Comparison of ENCODE assay signal across 14 cellular contexts in the genomic region with DNA sequence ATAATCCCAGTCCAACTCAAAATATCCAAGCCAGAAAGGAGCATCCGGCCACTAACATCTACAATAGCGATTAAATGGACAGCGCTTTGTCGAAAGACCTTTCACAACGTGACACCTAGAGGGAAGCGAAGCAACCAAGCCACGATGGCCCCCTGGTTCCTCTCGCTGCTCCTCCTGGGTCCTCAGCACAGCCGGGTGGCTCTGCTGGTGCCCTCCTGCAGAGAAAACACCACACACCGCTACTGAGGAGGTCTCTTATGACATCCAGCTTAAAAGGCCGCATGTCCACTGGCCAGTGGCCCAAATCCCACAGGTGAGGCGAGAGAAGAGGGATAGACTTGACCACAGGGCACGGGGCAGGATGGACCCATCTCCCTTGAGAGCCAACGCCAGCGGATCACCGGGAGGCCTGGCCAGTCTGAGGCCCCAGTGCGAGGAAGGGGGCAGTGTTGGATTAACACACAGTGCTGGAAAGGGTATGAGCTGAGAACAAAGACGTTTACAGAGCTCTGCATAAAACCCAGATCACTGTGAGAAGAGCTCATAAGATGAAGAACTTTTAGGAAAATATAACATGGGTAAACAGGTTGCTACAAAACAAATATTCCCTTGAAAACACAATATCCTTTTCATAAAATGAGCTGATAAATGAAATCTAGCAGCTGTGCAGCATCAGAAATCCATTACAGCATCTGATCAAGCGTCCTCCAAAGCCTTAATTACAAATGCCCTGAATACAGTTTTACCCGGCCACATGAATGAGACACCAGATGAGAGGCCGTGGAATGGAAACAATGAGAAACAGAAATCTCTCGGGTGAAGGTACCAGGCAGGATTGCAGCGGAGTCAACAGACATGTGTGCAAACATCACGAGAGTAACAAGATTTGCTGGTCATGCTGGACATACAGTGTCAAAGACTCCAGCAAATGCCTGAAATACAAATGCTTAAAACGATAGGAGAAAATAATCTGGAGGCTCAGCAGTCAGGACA.
A peak's percentile ranks its signal among the peaks of the same experiment; 100 is the strongest.
DNase-seq lines count a peak whose midpoint lies in the region; TF ChIP-seq lines count a peak whose summit lies in the region.
"Had no signal": no experiment of that assay in that cellular context is flagged by ENCODE, and none has a peak within 500 bp of the region (broad histone marks: within the 10 kb centered on the region; RNA-seq: fewer than 3 reads in every experiment).

No MANE protein-coding gene starts in this region.

- DNase-seq in AG20443 (ENCODE audit: low spot score) (peak; percentile 64), SK-N-SH (peak; percentile 69), fibroblast of peridontal ligament (ENCODE audit: extremely low read depth) (peak; percentile 21), nucleus accumbens (lab: John Stamatoyannopoulos, UW) (peak in 36 of 56 donors; percentile 14 to 74 (median 38)), DMS79 treated with DMSO at 0.1 percent for 48 hours (lab: John Stamatoyannopoulos, UW) (no peak), middle frontal gyrus (ENCODE audit: extremely low spot score, low spot score) (no peak), A172 (ENCODE audit: low spot score) (no peak), stomach (no peak)
- DNase-seq: activated CD4-positive, CD25-positive, alpha-beta regulatory T cell; activated CD8-positive, alpha-beta memory T cell treated with anti-CD3 and anti-CD28 coated beads, Interleukin-2, amount 50 U/mL, for 4 hours; amniotic stem cell; DMS53; NCI-H1694 had no signal

- CTCF ChIA-PET in SK-N-SH (lab: Yijun Ruan, JAX) = interaction anchor here (1.0 to 1.2 kb wide), 3 partner anchors 10 to 47 kb away, joined by 3 to 5 read pairs (median 4); no protein-coding TSS in a partner anchor

- intact Hi-C loops in stomach (cut with DNase I; ENCODE audit: low total_unique reads) = no loop called here

- no peak for TF ChIP-seq POLR2A in stomach (IDR thresholded peaks at IDR 0.05)

- TF ChIP-seq RAD21 in SK-N-SH (IDR thresholded peaks at IDR 0.05; ENCODE audit: low read length) = peak; percentile 40; the same call in 1 of the 2 replicates

- H3F3A ChIP-seq in SK-N-SH (replicated peaks; ENCODE audit: insufficient read depth) = no peaks in the 10 kb centered on the region

- TF ChIP-seq CTCF in SK-N-SH (IDR thresholded peaks at IDR 0.05) = no peak
- no peak for TF ChIP-seq CTCF in stomach (IDR thresholded peaks at IDR 0.05)

- no peak overlapping the region for H3K4me2 ChIP-seq in SK-N-SH

- no peaks in the 10 kb centered on the region for H3K9me2 ChIP-seq in SK-N-SH

- no peaks in the 10 kb centered on the region for H3K36me3 ChIP-seq in SK-N-SH (replicated peaks in 1 of 2; ENCODE audit: control insufficient read depth in 1 of 2, insufficient read depth in 2 of 2, low read length in 1 of 2)
- H3K36me3 ChIP-seq in stomach = no peaks in the 10 kb centered on the region

- no peak overlapping the region for H2AFZ ChIP-seq in SK-N-SH (ENCODE audit: low read depth)

- H4K20me1 ChIP-seq in SK-N-SH (ENCODE audit: insufficient read depth) = peaks cover 6% of the 10 kb centered on the region

- no peaks in the 10 kb centered on the region for H3K27me3 ChIP-seq in SK-N-SH (ENCODE audit: insufficient read depth)
- H3K27me3 ChIP-seq in stomach = no peaks in the 10 kb centered on the region

- peaks cover 4% of the 10 kb centered on the region; the same call in 1 of the 2 replicates for H3K79me2 ChIP-seq in SK-N-SH (ENCODE audit: insufficient read depth)

- no peak overlapping the region for H3K4me3 ChIP-seq in SK-N-SH (ENCODE audit: low read depth in 2 of 2, low read length in 1 of 2)
- no peak overlapping the region for H3K4me3 ChIP-seq in stomach
- H3K4me3 ChIP-seq: K562 had no signal

- H3K4me1 ChIP-seq in SK-N-SH (ENCODE audit: control insufficient read depth in 1 of 2, insufficient read depth in 2 of 2, low read depth in 1 of 2, low read length in 1 of 2) (peaks cover 0 to 25% of the 10 kb centered on the region in 2 experiments; a peak in 2 of 4 replicates), stomach (peaks cover 9 to 62% (median 31%) of the 10 kb centered on the region in 4 donors)

- WGBS in SK-N-SH (ENCODE audit: low lambda C conversion rate) = 82% methylated on average over 22 of the region's 25 CpGs
- WGBS in stomach, 5 donors = 79 to 88% (median 82%) methylated on average over 25 of the region's 25 CpGs

- POLR2A ChIA-PET in SK-N-SH (lab: Yijun Ruan, JAX) = no interaction called here

- H3K9me3 ChIP-seq in SK-N-SH (no peaks in the 10 kb centered on the region), stomach (no peaks in the 10 kb centered on the region)

- no peak; a peak in 1 of 4 replicates for TF ChIP-seq EP300 in SK-N-SH (IDR thresholded peaks at IDR 0.05; ENCODE audit: borderline replicate concordance in 1 of 2, low read depth in 1 of 2, low read length in 1 of 2)
- TF ChIP-seq EP300 in stomach (IDR thresholded peaks at IDR 0.05) = no peak

- H3K27ac ChIP-seq in SK-N-SH (ENCODE audit: low read depth in 2 of 2, low read length in 1 of 2) (peak overlapping the region in 1 of 2 experiments; percentile 76; a peak in 2 of 4 replicates), stomach (peak overlapping the region in 1 of 5 donors; percentile 59)

- no peak overlapping the region for H3K9ac ChIP-seq in SK-N-SH

TF ChIP-seq in SK-N-SH, 30 proteins besides CTCF, POLR2A, EP300 and RAD21:
- TF ChIP-seq MXI1 (IDR thresholded peaks at IDR 0.05; ENCODE audit: low read depth, low read length) (peak; percentile 85; the same call in 1 of the 2 replicates), RFX5 (IDR thresholded peaks at IDR 0.05; ENCODE audit: low read length) (no peak), YY1 (IDR thresholded peaks at IDR 0.05; ENCODE audit: low read depth) (no peak), RXRA (IDR thresholded peaks at IDR 0.05; ENCODE audit: borderline replicate concordance, low read depth) (no peak), GATA2 (CRISPR knock-in tag; IDR thresholded peaks at IDR 0.05) (no peak), JUND (IDR thresholded peaks at IDR 0.05) (no peak)
- TF ChIP-seq, protein P1, sequence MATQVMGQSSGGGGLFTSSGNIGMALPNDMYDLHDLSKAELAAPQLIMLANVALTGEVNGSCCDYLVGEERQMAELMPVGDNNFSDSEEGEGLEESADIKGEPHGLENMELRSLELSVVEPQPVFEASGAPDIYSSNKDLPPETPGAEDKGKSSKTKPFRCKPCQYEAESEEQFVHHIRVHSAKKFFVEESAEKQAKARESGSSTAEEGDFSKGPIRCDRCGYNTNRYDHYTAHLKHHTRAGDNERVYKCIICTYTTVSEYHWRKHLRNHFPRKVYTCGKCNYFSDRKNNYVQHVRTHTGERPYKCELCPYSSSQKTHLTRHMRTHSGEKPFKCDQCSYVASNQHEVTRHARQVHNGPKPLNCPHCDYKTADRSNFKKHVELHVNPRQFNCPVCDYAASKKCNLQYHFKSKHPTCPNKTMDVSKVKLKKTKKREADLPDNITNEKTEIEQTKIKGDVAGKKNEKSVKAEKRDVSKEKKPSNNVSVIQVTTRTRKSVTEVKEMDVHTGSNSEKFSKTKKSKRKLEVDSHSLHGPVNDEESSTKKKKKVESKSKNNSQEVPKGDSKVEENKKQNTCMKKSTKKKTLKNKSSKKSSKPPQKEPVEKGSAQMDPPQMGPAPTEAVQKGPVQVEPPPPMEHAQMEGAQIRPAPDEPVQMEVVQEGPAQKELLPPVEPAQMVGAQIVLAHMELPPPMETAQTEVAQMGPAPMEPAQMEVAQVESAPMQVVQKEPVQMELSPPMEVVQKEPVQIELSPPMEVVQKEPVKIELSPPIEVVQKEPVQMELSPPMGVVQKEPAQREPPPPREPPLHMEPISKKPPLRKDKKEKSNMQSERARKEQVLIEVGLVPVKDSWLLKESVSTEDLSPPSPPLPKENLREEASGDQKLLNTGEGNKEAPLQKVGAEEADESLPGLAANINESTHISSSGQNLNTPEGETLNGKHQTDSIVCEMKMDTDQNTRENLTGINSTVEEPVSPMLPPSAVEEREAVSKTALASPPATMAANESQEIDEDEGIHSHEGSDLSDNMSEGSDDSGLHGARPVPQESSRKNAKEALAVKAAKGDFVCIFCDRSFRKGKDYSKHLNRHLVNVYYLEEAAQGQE (IDR thresholded peaks at IDR 0.05; ENCODE audit: low read depth, low read length) = no peak
- TF ChIP-seq, protein P2, sequence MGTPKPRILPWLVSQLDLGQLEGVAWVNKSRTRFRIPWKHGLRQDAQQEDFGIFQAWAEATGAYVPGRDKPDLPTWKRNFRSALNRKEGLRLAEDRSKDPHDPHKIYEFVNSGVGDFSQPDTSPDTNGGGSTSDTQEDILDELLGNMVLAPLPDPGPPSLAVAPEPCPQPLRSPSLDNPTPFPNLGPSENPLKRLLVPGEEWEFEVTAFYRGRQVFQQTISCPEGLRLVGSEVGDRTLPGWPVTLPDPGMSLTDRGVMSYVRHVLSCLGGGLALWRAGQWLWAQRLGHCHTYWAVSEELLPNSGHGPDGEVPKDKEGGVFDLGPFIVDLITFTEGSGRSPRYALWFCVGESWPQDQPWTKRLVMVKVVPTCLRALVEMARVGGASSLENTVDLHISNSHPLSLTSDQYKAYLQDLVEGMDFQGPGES (IDR thresholded peaks at IDR 0.05; ENCODE audit: low read depth, low read length) = no peak

Comparison
In these comparisons a context has a peak if more than half of its experiments do, and no peak if none do; other contexts are left out.
1. DNase-seq: peak in AG20443 (single experiment), SK-N-SH (single experiment), fibroblast of peridontal ligament (single experiment) and nucleus accumbens (36 of 56); none in DMS79 treated with DMSO at 0.1 percent for 48 hours (single experiment), middle frontal gyrus (single experiment), A172 (single experiment) and stomach (single experiment).